14 cellular contexts compared by ENCODE assay signal in genomic region chr6:16667509-16667908, GRCh38.
"Had no signal": no experiment of that assay in that cellular context is flagged by ENCODE, and none has a peak within 500 bp of the region (broad histone marks: within the 10 kb centered on the region; RNA-seq: fewer than 3 reads in every experiment).

No MANE protein-coding gene starts in this region.

- H3K27me3 Mint-ChIP-seq: activated B cell treated with CpG ODN at 0.5 μM for 24 hours; natural killer cell treated with Interleukin-12 subunit alpha and Interleukin-12 subunit beta and Interleukin-15 and Interleukin-18, amount 100 ng/mL, for 72 hours; stimulated activated naive CD8-positive, alpha-beta T cell treated with anti-CD3 and anti-CD28 coated beads, Interleukin-15, Interleukin-2, amounts not matched to agents 100 ng/mL and 50 ng/mL, for 24 hours had no signal

- H3K27ac ChIP-seq: brain microvascular endothelial cell, psoas muscle, testis had no signal

- H3K4me3 ChIP-seq: dorsolateral prefrontal cortex, psoas muscle, testis had no signal

- H3K27me3 ChIP-seq: brain microvascular endothelial cell, dorsolateral prefrontal cortex, testis had no signal

- H3K9me3 ChIP-seq: psoas muscle, testis had no signal

- H3K36me3 ChIP-seq: brain microvascular endothelial cell had no signal

- H3K4me3 Mint-ChIP-seq: activated B cell treated with CpG ODN at 0.5 μM for 24 hours; natural killer cell treated with Interleukin-12 subunit alpha and Interleukin-12 subunit beta and Interleukin-15 and Interleukin-18, amount 100 ng/mL, for 72 hours; stimulated activated naive CD8-positive, alpha-beta T cell treated with anti-CD3 and anti-CD28 coated beads, Interleukin-15, Interleukin-2, amounts not matched to agents 100 ng/mL and 50 ng/mL, for 24 hours had no signal

- DNase-seq: activated B cell treated with CpG ODN at 0.5 μM for 24 hours; activated naive CD4-positive, alpha-beta T cell treated with anti-CD3 and anti-CD28 coated beads, Interleukin-2, amount 50 U/mL, for 16 hours; amygdala; brain microvascular endothelial cell; dorsolateral prefrontal cortex; left colon; psoas muscle; stimulated activated CD4-positive, alpha-beta T cell treated with anti-CD3 and anti-CD28 coated beads, Interleukin-2, amount 100 ng/mL, for 48 hours; T-helper 2 cell; testis had no signal

- ATAC-seq: left colon; natural killer cell treated with Interleukin-12 subunit alpha and Interleukin-12 subunit beta and Interleukin-15 and Interleukin-18, amount 100 ng/mL, for 72 hours; sciatic nerve; SK-N-SH treated with all-trans-retinoic acid at 6 μM for 48 hours had no signal

- H3K27ac Mint-ChIP-seq: activated B cell treated with CpG ODN at 0.5 μM for 24 hours had no signal
